ENCODE assay signal across 8 cellular contexts in genomic region chr6:144344651-144345050, GRCh38. TPM values are rescaled to one million over a fixed set of nuclear protein-coding genes. Genes with fewer than 3 reads are reported as not detected.
DNase-seq lines count a peak whose midpoint lies in the region; ATAC-seq and TF ChIP-seq lines count a peak whose summit lies in the region.

No MANE protein-coding gene starts in this region.

- ATAC-seq in GM18858 (IDR thresholded peaks at IDR 0.05; ENCODE audit: unreplicated experiment), result peak; percentile 34
- ATAC-seq in HG02588 (IDR thresholded peaks at IDR 0.05; ENCODE audit: unreplicated experiment), result peak; percentile 43
- ATAC-seq in naive thymus-derived CD8-positive, alpha-beta T cell, result peak; percentile 47 to 51

- in situ Hi-C loops in ACHN (cut with HindIII; ENCODE audit: low pct_ligation_motif_present, low pct_unique_long_range_greater_than_20kb, low sequenced_read_pairs), result no loop called here

- POLR2A ChIA-PET in naive thymus-derived CD8-positive, alpha-beta T cell (lab: Charles Lee), result interaction anchor here (0.7 to 7.1 kb wide), 7 partner anchors 9 to 808 kb away, joined by 3 to 42 read pairs (median 5); no protein-coding TSS in a partner anchor

- no peaks in the 10 kb centered on the region for H3K27me3 Mint-ChIP-seq in naive thymus-derived CD8-positive, alpha-beta T cell

- peaks cover 0 to 15% (median 0%) of the 10 kb centered on the region in 9 donors for H3K9me3 Mint-ChIP-seq in naive thymus-derived CD8-positive, alpha-beta T cell

- H3K27ac Mint-ChIP-seq in naive thymus-derived CD8-positive, alpha-beta T cell, result peak overlapping the region; percentile 91 to 98 (median 97)

- H3K27ac ChIP-seq in VCaP (peak overlapping the region; percentile 89), caudate nucleus (ENCODE audit: low read depth, low read length) (no peak overlapping the region)

- peaks cover 26 to 92% (median 72%) of the 10 kb centered on the region in 4 donors for H3K4me1 Mint-ChIP-seq in naive thymus-derived CD8-positive, alpha-beta T cell

- H3K4me3 Mint-ChIP-seq in naive thymus-derived CD8-positive, alpha-beta T cell, result peak overlapping the region; percentile 81 to 99 (median 92)

- no peak for TF ChIP-seq CTCF in VCaP (conservative IDR thresholded peaks at IDR 0.05)

- DNase-seq in naive thymus-derived CD8-positive, alpha-beta T cell, result peak in 3 of 10 donors; percentile 47 to 55 (median 48)
- DNase-seq in NCI-H226 (no peak), SHP77 (lab: John Stamatoyannopoulos, UW) (no peak), caudate nucleus (lab: John Stamatoyannopoulos, UW) (no peak), ACHN (no peak)

- H3K36me3 Mint-ChIP-seq in naive thymus-derived CD8-positive, alpha-beta T cell, result peaks cover 2 to 7% (median 5%) of the 10 kb centered on the region in 3 donors

RNA-seq across cellular contexts. Expression of gene UTRN, which starts 59.5 kb away (rescaled TPM):
- 100 to 1,000 TPM; 140 to 153 TPM for total RNA-seq in naive thymus-derived CD8-positive, alpha-beta T cell
- polyA plus RNA-seq in naive thymus-derived CD8-positive, alpha-beta T cell, result 10 to 100 TPM; 37.9 to 40.3 (median 38.2) TPM
